8 cellular contexts compared by ENCODE assay signal in the genomic region with DNA sequence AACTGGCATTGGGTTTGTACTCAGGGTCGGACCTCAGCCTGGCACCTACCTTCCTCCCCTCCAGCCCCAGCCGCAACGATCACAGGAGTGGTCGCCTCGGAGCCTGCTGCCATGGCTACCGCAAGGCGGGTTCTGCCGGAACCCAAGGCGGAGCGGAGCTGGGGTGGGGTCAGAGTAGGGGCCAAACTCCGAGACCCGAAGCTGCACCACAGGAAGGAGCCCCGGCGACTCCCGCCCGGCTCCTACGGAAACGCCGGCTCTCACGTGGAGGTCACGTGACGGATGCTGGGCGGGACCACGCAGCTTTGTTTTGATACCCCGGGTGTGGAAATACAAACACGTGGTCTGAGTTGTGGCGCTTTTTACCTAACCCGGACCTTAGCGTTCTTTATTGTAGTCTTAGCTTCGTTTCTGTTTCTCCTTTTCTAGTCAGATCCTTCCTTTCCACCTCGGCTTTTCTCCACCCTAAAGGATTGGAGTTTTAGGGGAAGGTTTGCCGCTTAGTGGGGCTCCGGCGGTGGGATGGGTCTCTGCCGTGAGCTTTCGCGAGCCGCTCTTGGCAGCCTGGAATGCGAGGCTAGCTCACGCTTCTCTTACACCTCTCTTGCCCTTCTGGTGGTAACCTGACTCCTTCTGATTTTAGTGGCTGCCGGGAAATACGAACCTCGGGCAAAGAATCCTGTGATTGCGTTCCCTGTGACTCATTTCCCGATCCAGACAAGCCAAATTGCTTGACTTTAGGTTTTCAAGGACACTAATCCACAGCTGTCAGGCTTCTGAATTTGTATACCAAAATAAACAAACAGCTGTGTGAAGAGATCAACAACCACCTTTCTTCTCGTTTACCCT.
DNase-seq lines count a peak whose midpoint lies in the region; ATAC-seq and TF ChIP-seq lines count a peak whose summit lies in the region.

A gene with protein sequence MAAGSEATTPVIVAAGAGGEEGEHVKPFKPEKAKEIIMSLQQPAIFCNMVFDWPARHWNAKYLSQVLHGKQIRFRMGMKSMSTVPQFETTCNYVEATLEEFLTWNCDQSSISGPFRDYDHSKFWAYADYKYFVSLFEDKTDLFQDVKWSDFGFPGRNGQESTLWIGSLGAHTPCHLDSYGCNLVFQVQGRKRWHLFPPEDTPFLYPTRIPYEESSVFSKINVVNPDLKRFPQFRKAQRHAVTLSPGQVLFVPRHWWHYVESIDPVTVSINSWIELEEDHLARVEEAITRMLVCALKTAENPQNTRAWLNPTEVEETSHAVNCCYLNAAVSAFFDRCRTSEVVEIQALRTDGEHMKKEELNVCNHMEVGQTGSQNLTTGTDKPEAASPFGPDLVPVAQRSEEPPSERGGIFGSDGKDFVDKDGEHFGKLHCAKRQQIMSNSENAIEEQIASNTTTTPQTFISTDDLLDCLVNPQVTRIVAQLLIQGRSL (minus strand): TSS at position 264 of the 849 bp plus-strand sequence. CDS start 151 bp downstream, at position 113.

- DNase-seq in brain pericyte (ENCODE audit: low read depth, low spot score) = peak; percentile 42
- DNase-seq in iPS-NIHi7 (ENCODE audit: extremely low spot score) = peak; percentile 90
- DNase-seq in stimulated activated CD4-positive, alpha-beta T cell treated with anti-CD3 and anti-CD28 coated beads, Interleukin-12 subunit alpha, Interleukin-12 subunit beta, amount 100 ng/mL, for 24 hours (ENCODE audit: low read depth in 2 of 2) = peak; percentile 80 to 88
- no peak for DNase-seq in kidney glomerular epithelial cell (lab: John Stamatoyannopoulos, UW)
- no peak for DNase-seq in cerebellar nuclear complex (lab: John Stamatoyannopoulos, UW)

- peak; percentile 85 for TF ChIP-seq POLR2A in GM18505 (IDR thresholded peaks at IDR 0.05; ENCODE audit: borderline replicate concordance, extremely low read depth, insufficient read depth, insufficient read length)

- ATAC-seq in GM18505 (IDR thresholded peaks at IDR 0.05; ENCODE audit: unreplicated experiment) (peak; percentile 58), HG02973 (IDR thresholded peaks at IDR 0.05; ENCODE audit: unreplicated experiment) (peak; percentile 47), SK-N-SH treated with all-trans-retinoic acid at 6 μM for 48 hours (peak; percentile 75)

TF ChIP-seq in SK-N-SH treated with all-trans-retinoic acid at 6 μM for 48 hours, 23 proteins besides CTCF, POLR2A, EP300 and RAD21:
- TF ChIP-seq TCF4 (CRISPR knock-in tag; IDR thresholded peaks at IDR 0.05; ENCODE audit: borderline replicate concordance) = no peak
- TF ChIP-seq ARNTL (CRISPR knock-in tag; IDR thresholded peaks at IDR 0.05; ENCODE audit: borderline replicate concordance, low read depth) = peak; percentile 76; the same call in 1 of the 2 replicates
- 0 out of 2 replicates have a peak, but pooled peaks have one; percentile 43 for TF ChIP-seq ZFP3 (CRISPR knock-in tag; IDR thresholded peaks at IDR 0.05)

Comparison
In these comparisons a context has a peak if more than half of its experiments do, and no peak if none do; other contexts are left out.
1. DNase-seq: peak in brain pericyte (single experiment), iPS-NIHi7 (single experiment) and stimulated activated CD4-positive, alpha-beta T cell treated with anti-CD3 and anti-CD28 coated beads, Interleukin-12 subunit alpha, Interleukin-12 subunit beta, amount 100 ng/mL, for 24 hours (2 of 2); none in kidney glomerular epithelial cell (single experiment) and cerebellar nuclear complex (0 of 2).
2. Peak in every context shown above with its lines, with median percentiles within 50 percentile points of each other: ATAC-seq.